Comparison of ENCODE assay signal across 20 cellular contexts in genomic region chr21:21182401-21182800, GRCh38.
"Had no signal": no experiment of that assay in that cellular context is flagged by ENCODE, and none has a peak within 500 bp of the region (broad histone marks: within the 10 kb centered on the region; RNA-seq: fewer than 3 reads in every experiment).

No MANE protein-coding gene starts in this region.

- ATAC-seq: HepG2 had no signal

- H3K4me2 ChIP-seq: KMS-11 had no signal

- H3K27me3 ChIP-seq: MG63 had no signal

- FAIRE-seq: HepG2, RCC 7860 had no signal

- H3K36me3 ChIP-seq: MG63 had no signal

- H3K9me3 ChIP-seq: MG63 had no signal

- H3K4me3 ChIP-seq: MG63 had no signal

- H3K9ac ChIP-seq: KMS-11 had no signal

- H3K27ac ChIP-seq: KMS-11 had no signal

- DNase-seq: Kasumi-1, MG63, NCI-H1092 treated with DMSO at 0.1 percent for 48 hours, NCI-H1436, NCI-H187, NCI-H2029, NCI-H2081 treated with DMSO at 0.1 percent for 48 hours, NCI-H2171, NCI-H226, NCI-H446, NCI-H510A, NCI-H524 treated with DMSO at 0.1 percent for 48 hours, NCI-H69, NCI-H774, Right ventricle myocardium superior, RPMI8226, SIG-M5 had no signal
